8 cellular contexts compared by ENCODE assay signal in genomic region chr19:48837081-48837524, GRCh38. TPM values are rescaled to one million over a fixed set of nuclear protein-coding genes. Genes with fewer than 3 reads are reported as not detected.
DNase-seq lines count a peak whose midpoint lies in the region; ATAC-seq and TF ChIP-seq lines count a peak whose summit lies in the region.

No MANE protein-coding gene starts in this region.

- TF ChIP-seq CTCF in DOHH2 (IDR thresholded peaks at IDR 0.05; ENCODE audit: low read depth, low read length, poor library complexity, severe bottlenecking) (no peak), OCI-LY7 (conservative IDR thresholded peaks at IDR 0.05; ENCODE audit: low read length) (no peak), fibroblast of lung (conservative IDR thresholded peaks at IDR 0.05 in 1 of 2, IDR thresholded peaks at IDR 0.05 in 1 of 2; ENCODE audit: low read depth in 1 of 2, low read length in 2 of 2) (no peak), natural killer cell (IDR thresholded peaks at IDR 0.05) (no peak)

- H3K9me2 ChIP-seq in DOHH2 (replicated peaks; ENCODE audit: control insufficient read depth, low read length) (no peaks in the 10 kb centered on the region), OCI-LY7 (ENCODE audit: insufficient read depth, low read length) (no peaks in the 10 kb centered on the region)

- intact Hi-C loops in OCI-LY7 (cut with micrococcal nuclease; ENCODE audit: unreplicated experiment) (loop anchor here (1.0 kb wide), 1 partner anchor 134 kb away; no protein-coding TSS in a partner anchor), natural killer cell (cut with micrococcal nuclease) (no loop called here)

- H3K4me2 ChIP-seq in DOHH2 (ENCODE audit: low read length) = peak overlapping the region; percentile 99
- H3K4me2 ChIP-seq in OCI-LY7 (ENCODE audit: low read length) = peak overlapping the region; percentile 84
- peak overlapping the region; percentile 34 for H3K4me2 ChIP-seq in fibroblast of lung (ENCODE audit: extremely low read depth, insufficient read depth, low read length)

- POLR2A ChIA-PET in OCI-LY7 (lab: Charles Lee) = interaction anchor here (0.5 to 2.2 kb wide), 5 partner anchors 23 to 141 kb away, joined by 3 to 6 read pairs (median 6); partner anchors contain the start of gene FUT2

- peaks cover 0 to 22% of the 10 kb centered on the region in 2 donors for H3K27me3 Mint-ChIP-seq in natural killer cell (ENCODE audit: low read depth in 2 of 2)
- H3K27me3 Mint-ChIP-seq in stimulated activated naive B cell treated with anti-CD40 and anti-IgM and Interleukin-4, amounts not matched to agents 10 μg/mL and 1 μg/mL and 100 μg/mL, for 72 hours = no peaks in the 10 kb centered on the region

- H3K4me1 ChIP-seq in DOHH2 (ENCODE audit: control insufficient read depth, low read length) (peaks cover 30% of the 10 kb centered on the region), OCI-LY7 (ENCODE audit: insufficient read depth, low read length, poor library complexity, severe bottlenecking) (peaks cover 20% of the 10 kb centered on the region), fibroblast of lung (ENCODE audit: control insufficient read depth, extremely low read depth, insufficient read depth, low read length) (peaks cover 13% of the 10 kb centered on the region)

- H3K9me3 Mint-ChIP-seq in natural killer cell = no peaks in the 10 kb centered on the region
- no peaks in the 10 kb centered on the region for H3K9me3 Mint-ChIP-seq in stimulated activated naive B cell treated with anti-CD40 and anti-IgM and Interleukin-4, amounts not matched to agents 10 μg/mL and 1 μg/mL and 100 μg/mL, for 72 hours

- peak overlapping the region; percentile 61 for H2AFZ ChIP-seq in OCI-LY7 (ENCODE audit: low read length)
- no peak overlapping the region for H2AFZ ChIP-seq in fibroblast of lung (ENCODE audit: low read length)

- CTCF ChIA-PET in OCI-LY7 (lab: Charles Lee; ENCODE audit: unreplicated experiment) = interaction anchor here (0.9 to 1.3 kb wide), 2 partner anchors 41 to 117 kb away, joined by 3 to 5 read pairs; no protein-coding TSS in a partner anchor

- no peaks in the 10 kb centered on the region for H3K9me3 ChIP-seq in DOHH2 (ENCODE audit: control insufficient read depth, insufficient read depth, low read length)
- H3K9me3 ChIP-seq in OCI-LY7 (ENCODE audit: low read length) = no peaks in the 10 kb centered on the region
- H3K9me3 ChIP-seq in fibroblast of lung (ENCODE audit: control insufficient read depth, insufficient read depth, low read depth, low read length) = no peaks in the 10 kb centered on the region

- peak; percentile 58 for ATAC-seq in HG03159 (IDR thresholded peaks at IDR 0.05; ENCODE audit: unreplicated experiment)
- ATAC-seq in natural killer cell = peak; percentile 56 to 79 (median 67)
- ATAC-seq in stimulated activated naive B cell treated with anti-CD40 and anti-IgM and Interleukin-4, amounts not matched to agents 10 μg/mL and 1 μg/mL and 100 μg/mL, for 72 hours (replicated peaks) = peak; percentile 87 to 90
- no peak for ATAC-seq in GM19467 (IDR thresholded peaks at IDR 0.05; ENCODE audit: unreplicated experiment)

- peak overlapping the region; percentile 81 for H3K4me3 Mint-ChIP-seq in natural killer cell
- peak overlapping the region; percentile 86 to 94 for H3K4me3 Mint-ChIP-seq in stimulated activated naive B cell treated with anti-CD40 and anti-IgM and Interleukin-4, amounts not matched to agents 10 μg/mL and 1 μg/mL and 100 μg/mL, for 72 hours

- H3K9ac ChIP-seq in fibroblast of lung (ENCODE audit: insufficient read depth, low read length) = peak overlapping the region; percentile 23

- H3K27ac ChIP-seq in DOHH2 (ENCODE audit: low read depth, low read length) (peak overlapping the region; percentile 52), OCI-LY7 (ENCODE audit: low read depth, low read length, poor library complexity, severe bottlenecking) (no peak overlapping the region), fibroblast of lung (ENCODE audit: insufficient read depth, low read length) (peak overlapping the region; percentile 36)

- peaks cover 14 to 23% of the 10 kb centered on the region in 2 donors for H3K4me1 Mint-ChIP-seq in natural killer cell
- H3K4me1 Mint-ChIP-seq in stimulated activated naive B cell treated with anti-CD40 and anti-IgM and Interleukin-4, amounts not matched to agents 10 μg/mL and 1 μg/mL and 100 μg/mL, for 72 hours = peaks cover 19 to 33% of the 10 kb centered on the region in 2 donors

- peak overlapping the region; percentile 56 to 90 for H3K27ac Mint-ChIP-seq in natural killer cell
- H3K27ac Mint-ChIP-seq in stimulated activated naive B cell treated with anti-CD40 and anti-IgM and Interleukin-4, amounts not matched to agents 10 μg/mL and 1 μg/mL and 100 μg/mL, for 72 hours = peak overlapping the region; percentile 92

- H3K4me3 ChIP-seq in DOHH2 (ENCODE audit: low read length) (peak overlapping the region; percentile 89), OCI-LY7 (ENCODE audit: low read depth, low read length, poor library complexity, severe bottlenecking) (peak overlapping the region; percentile 66), fibroblast of lung (replicated peaks in 1 of 4; ENCODE audit: control extremely low read depth in 1 of 4, insufficient read depth in 1 of 4, low read depth in 3 of 4, low read length in 4 of 4) (peak overlapping the region in 2 of 4 experiments; percentile 29 to 64)

- H3K79me2 ChIP-seq in DOHH2 (ENCODE audit: control insufficient read depth, low read length) = no peaks in the 10 kb centered on the region
- no peaks in the 10 kb centered on the region for H3K79me2 ChIP-seq in OCI-LY7 (ENCODE audit: insufficient read depth, low read depth, low read length)
- H3K79me2 ChIP-seq in fibroblast of lung (ENCODE audit: control insufficient read depth, insufficient read depth, low read length) = no peaks in the 10 kb centered on the region

- peaks cover 10% of the 10 kb centered on the region for H3F3A ChIP-seq in DOHH2 (ENCODE audit: control insufficient read depth, insufficient read depth)

- H3K27me3 ChIP-seq in DOHH2 (ENCODE audit: control insufficient read depth, low read length) (no peaks in the 10 kb centered on the region), fibroblast of lung (ENCODE audit: control insufficient read depth, insufficient read depth, low read length) (no peaks in the 10 kb centered on the region)

- no peaks in the 10 kb centered on the region for H3K36me3 Mint-ChIP-seq in natural killer cell
- peaks cover 3 to 4% of the 10 kb centered on the region in 2 donors for H3K36me3 Mint-ChIP-seq in stimulated activated naive B cell treated with anti-CD40 and anti-IgM and Interleukin-4, amounts not matched to agents 10 μg/mL and 1 μg/mL and 100 μg/mL, for 72 hours

- H4K20me1 ChIP-seq in DOHH2 (ENCODE audit: control insufficient read depth, insufficient read depth, low read depth, low read length) (no peaks in the 10 kb centered on the region), OCI-LY7 (ENCODE audit: insufficient read depth, low read length) (no peaks in the 10 kb centered on the region), fibroblast of lung (ENCODE audit: control insufficient read depth, extremely low read depth, insufficient read depth, low read length) (no peaks in the 10 kb centered on the region)

- BruUV-seq in OCI-LY7 (replicated peaks; lab: Mats Ljungman, UMichigan) = no TSS peak

- no peaks in the 10 kb centered on the region for H3K36me3 ChIP-seq in DOHH2 (ENCODE audit: control insufficient read depth, low read length)
- H3K36me3 ChIP-seq in OCI-LY7 (ENCODE audit: insufficient read depth, low read length) = no peaks in the 10 kb centered on the region
- peaks cover 6% of the 10 kb centered on the region for H3K36me3 ChIP-seq in fibroblast of lung (ENCODE audit: control insufficient read depth, insufficient read depth, low read length)

- DNase-seq in OCI-LY7 (ENCODE audit: low spot score) (peak; percentile 90), activated T-helper 1 cell treated with Interleukin-2 at 50 U/mL for 16 hours (ENCODE audit: low read depth) (peak; percentile 63), fibroblast of lung (ENCODE audit: low read depth in 2 of 2) (peak; percentile 77 to 88), natural killer cell (peak; percentile 60)
- DNase-seq in stimulated activated naive B cell treated with anti-CD40 and anti-IgM and Interleukin-4, amounts not matched to agents 10 μg/mL and 1 μg/mL and 100 μg/mL, for 72 hours = peak; percentile 85

RNA-seq across cellular contexts. Expression of gene HSD17B14, which starts 0.8 kb away (rescaled TPM):
- 4.5 and 4.9 TPM in 2 replicates for total RNA-seq in OCI-LY7 (2014; rRNA removed; shearing (Covaris generic))
- total RNA-seq in OCI-LY7 (2022) (1.8 and 3.2 TPM in 2 replicates), fibroblast of lung (7.7 and 11.1 TPM in 2 replicates), natural killer cell (under 1 TPM in 1 of 3 donors, not detected in 2; 0.75 TPM)
- 2.7 and 4.5 TPM in 2 replicates for polyA plus RNA-seq in fibroblast of lung
- 3.8 and 7.8 TPM in 2 replicates for polyA plus RNA-seq in fibroblast of lung (2012)
- 2.1 and 2.2 TPM in 2 replicates for polyA minus RNA-seq in fibroblast of lung (ENCODE audit: low replicate concordance)

RNA-seq across cellular contexts. Expression of gene BCAT2, which starts 26.3 kb away (rescaled TPM):
- 44.5 and 47.2 TPM in 2 replicates for total RNA-seq in OCI-LY7 (2014; rRNA removed; shearing (Covaris generic))
- total RNA-seq in OCI-LY7 (2022) (35.9 and 53.0 TPM in 2 replicates), fibroblast of lung (22.1 and 33.9 TPM in 2 replicates), natural killer cell (10 to 100 TPM; 11.4 to 14.5 (median 12.1) TPM)
- 22.8 and 23.2 TPM in 2 replicates for polyA plus RNA-seq in fibroblast of lung
- 34.6 and 42.3 TPM in 2 replicates for polyA plus RNA-seq in fibroblast of lung (2012)
- 24.7 and 38.1 TPM in 2 replicates for polyA minus RNA-seq in fibroblast of lung (ENCODE audit: low replicate concordance)

RNA-seq across cellular contexts. Expression of gene PLEKHA4, which starts 31.3 kb away (rescaled TPM):
- total RNA-seq in OCI-LY7 (2014; rRNA removed; shearing (Covaris generic)) = 4.7 and 8.4 TPM in 2 replicates
- total RNA-seq in OCI-LY7 (2022) (8.1 and 8.8 TPM in 2 replicates), fibroblast of lung (18.7 and 20.0 TPM in 2 replicates), natural killer cell (1 to 10 TPM; 2.5 to 6.5 (median 5.2) TPM)
- polyA plus RNA-seq in fibroblast of lung = 6.6 and 11.1 TPM in 2 replicates
- polyA plus RNA-seq in fibroblast of lung (2012) = 33.4 and 58.7 TPM in 2 replicates
- polyA minus RNA-seq in fibroblast of lung (ENCODE audit: low replicate concordance) = 18.3 and 27.2 TPM in 2 replicates

RNA-seq across cellular contexts. Expression of gene PPP1R15A, which starts 35.1 kb away (rescaled TPM):
- total RNA-seq in OCI-LY7 (2014; rRNA removed; shearing (Covaris generic)) = 31.5 and 31.7 TPM in 2 replicates
- total RNA-seq in OCI-LY7 (2022) = 23.4 and 23.8 TPM in 2 replicates
- 87.3 and 166 TPM in 2 replicates for total RNA-seq in fibroblast of lung
- 46.3 and 116 TPM in 2 replicates for polyA plus RNA-seq in fibroblast of lung
- polyA plus RNA-seq in fibroblast of lung (2012) = 53.8 and 120 TPM in 2 replicates
- 19.5 and 31.9 TPM in 2 replicates for polyA minus RNA-seq in fibroblast of lung (ENCODE audit: low replicate concordance)
- total RNA-seq in natural killer cell = 1,000 to 10,000 TPM in 2 of 3 donors, 100 to 1,000 TPM in 1; 942 to 1,308 (median 1,174) TPM

Comparison
In these comparisons a context has a peak if more than half of its experiments do, and no peak if none do; other contexts are left out.
1. H3K4me2 ChIP-seq: peak in every context shown above with its lines; median percentile 99 in DOHH2; 84 in OCI-LY7; 34 in fibroblast of lung.